Comparison of ENCODE assay signal across 8 cellular contexts in genomic region chr5:82753374-82753773, GRCh38.
"Had no signal": no experiment of that assay in that cellular context is flagged by ENCODE, and none has a peak within 500 bp of the region (broad histone marks: within the 10 kb centered on the region; RNA-seq: fewer than 3 reads in every experiment).

No MANE protein-coding gene starts in this region.

- H3K36me3 Mint-ChIP-seq: IgD-negative memory B cell had no signal

- H3K27ac ChIP-seq: GM23248 had no signal

- H3K9me3 ChIP-seq: HAP-1 had no signal

- FAIRE-seq: HTR-8/SVneo had no signal

- H2AFZ ChIP-seq: GM23248 had no signal

- H3K36me3 ChIP-seq: HAP-1 had no signal

- H3K27ac Mint-ChIP-seq: HFFc6, IgD-negative memory B cell had no signal

- H3K4me3 ChIP-seq: GM23248, HAP-1 had no signal

- H3K4me3 Mint-ChIP-seq: HFFc6, IgD-negative memory B cell had no signal

- DNase-seq: GM23248, GOT3, H7, HFFc6, KG1 had no signal

- H3K4me1 Mint-ChIP-seq: IgD-negative memory B cell had no signal

- H3K9ac ChIP-seq: GM23248 had no signal
